Comparison of ENCODE assay signal across 8 cellular contexts in genomic region chr3:151168269-151169094, GRCh38. TPM values are rescaled to one million over a fixed set of nuclear protein-coding genes. Genes with fewer than 3 reads are reported as not detected.
DNase-seq lines count a peak whose midpoint lies in the region; ATAC-seq lines count a peak whose summit lies in the region.

No MANE protein-coding gene starts in this region.

- H3K4me1 Mint-ChIP-seq in T-cell, result peaks cover 40 to 42% (median 40%) of the 10 kb centered on the region in 3 donors

- H3K27ac Mint-ChIP-seq in T-cell, result no peak overlapping the region

- no peaks in the 10 kb centered on the region for H3K27me3 Mint-ChIP-seq in T-cell

- H3K36me3 Mint-ChIP-seq in T-cell, result no peaks in the 10 kb centered on the region

- ATAC-seq in T-cell (replicated peaks in 1 of 4), result peak; percentile 63 to 70 (median 68)

- no peaks in the 10 kb centered on the region for H3K9me3 Mint-ChIP-seq in T-cell

- CTCF ChIA-PET in T-cell (lab: Charles Lee), result interaction anchor here (0.6 to 3.8 kb wide), 37 partner anchors 12 to 1993 kb away, joined by 3 to 37 read pairs (median 7); partner anchors contain the start of genes P2RY14 (in 2 of the 2) and GPR171 (in 1 of the 2)

- no peak overlapping the region for H3K4me3 Mint-ChIP-seq in T-cell

- peak; percentile 15 for DNase-seq in GM04503 (ENCODE audit: low read depth)
- DNase-seq in HCEC 1CT, result peak; percentile 51
- DNase-seq in NCI-H1105 (lab: John Stamatoyannopoulos, UW), result peak; percentile 64
- peak; percentile 41 to 86 (median 75) for DNase-seq in T-cell
- peak; percentile 47 for DNase-seq in amniotic epithelial cell (ENCODE audit: low read depth)
- peak; percentile 59 for DNase-seq in hepatic stellate cell (ENCODE audit: low spot score)
- peak; percentile 84 for DNase-seq in stimulated activated CD4-positive, alpha-beta T cell treated with anti-CD3 and anti-CD28 coated beads, Interleukin-12 subunit alpha, Interleukin-12 subunit beta, amount 100 ng/mL, for 4 hours
- DNase-seq in foreskin melanocyte, result no peak

- POLR2A ChIA-PET in T-cell (lab: Charles Lee), result interaction anchor here in 1 of 2 donors (0.7 to 0.8 kb wide), 2 partner anchors 37 to 114 kb away, joined by 3 to 9 read pairs; no protein-coding TSS in a partner anchor

RNA-seq across cellular contexts. Expression of gene GPR171, which starts 34.5 kb away (rescaled TPM):
- 10 to 100 TPM; 23.2 to 67.2 (median 51.9) TPM for total RNA-seq in T-cell
